25 cellular contexts compared by ENCODE assay signal in the genomic region with DNA sequence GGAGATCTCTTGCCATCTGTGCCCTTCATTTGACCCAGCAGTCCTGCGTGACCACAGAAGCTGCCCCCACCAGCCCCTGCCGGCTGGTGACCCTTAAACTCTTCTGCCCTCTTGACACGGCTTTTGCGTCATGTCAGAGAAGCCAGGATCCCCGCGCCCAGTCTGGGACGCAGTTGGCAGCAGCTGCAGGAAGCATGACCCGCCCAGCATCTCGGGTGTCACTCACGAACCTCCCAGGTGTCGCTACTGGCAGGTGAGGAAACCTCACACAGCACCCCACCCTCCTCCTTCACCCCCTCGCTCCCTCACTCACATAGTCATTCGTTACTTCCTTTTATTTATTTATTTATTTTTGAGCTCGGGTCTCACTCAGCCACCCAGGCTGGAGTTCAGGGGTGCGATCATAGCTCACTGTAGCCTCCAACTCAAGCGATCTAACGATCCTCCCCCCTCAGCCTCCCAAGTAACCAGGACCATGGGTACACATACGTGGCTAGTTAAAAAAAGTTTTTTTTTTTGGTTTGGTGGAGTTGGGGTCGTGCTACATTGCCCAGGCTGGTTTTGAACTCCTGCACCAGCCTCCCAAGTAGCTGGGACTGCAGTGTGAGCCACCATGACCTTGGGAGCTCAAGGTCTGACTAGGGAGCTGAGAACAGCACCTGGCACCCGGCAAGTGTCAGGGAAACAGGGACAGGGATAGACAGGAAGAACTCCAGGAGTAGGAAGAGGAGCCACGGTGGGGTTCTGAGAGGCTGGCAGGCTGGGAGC. TPM values are rescaled to one million over a fixed set of nuclear protein-coding genes. Genes with fewer than 3 reads are reported as not detected.
A peak's percentile ranks its signal among the peaks of the same experiment; 100 is the strongest.
DNase-seq lines count a peak whose midpoint lies in the region; ATAC-seq and TF ChIP-seq lines count a peak whose summit lies in the region.
"Had no signal": no experiment of that assay in that cellular context is flagged by ENCODE, and none has a peak within 500 bp of the region (broad histone marks: within the 10 kb centered on the region; RNA-seq: fewer than 3 reads in every experiment).

No MANE protein-coding gene starts in this region.

- ATAC-seq in left colon, result peak; percentile 78

- no peak overlapping the region for H3K4me3 Mint-ChIP-seq in Caco-2 (ENCODE audit: unreplicated experiment)
- H3K4me3 Mint-ChIP-seq: dendritic cell treated with granulocyte-macrophage colony-stimulating factor and Interleukin-4, amounts not matched to agents 40 ng/mL and 50 ng/mL, for 4 days; neural progenitor cell had no signal

- no peak for TF ChIP-seq CTCF in Caco-2 (IDR thresholded peaks at IDR 0.05; ENCODE audit: insufficient read depth in 1 of 2, low read depth in 1 of 2, low read length in 1 of 2, severe bottlenecking in 1 of 2, unreplicated experiment in 1 of 2)

- H3K27me3 ChIP-seq in Caco-2 (replicated peaks; ENCODE audit: control insufficient read depth, insufficient read depth, low read length), result no peaks in the 10 kb centered on the region
- no peaks in the 10 kb centered on the region for H3K27me3 ChIP-seq in trophoblast cell (ENCODE audit: insufficient read depth, low read length)
- H3K27me3 ChIP-seq: neural progenitor cell, right atrium auricular region had no signal

- no peak overlapping the region for H2BK120ac ChIP-seq in trophoblast cell (ENCODE audit: insufficient read depth, low read length, poor library complexity)

- WGBS in trophoblast cell (ENCODE audit: extremely low coverage, insufficient coverage, insufficient read length), result 100% methylated on average over 3 of the region's 21 CpGs

- H3K36me3 ChIP-seq in Caco-2 (ENCODE audit: control insufficient read depth, insufficient read depth, low read length) (no peaks in the 10 kb centered on the region), trophoblast cell (ENCODE audit: control insufficient read depth in 1 of 2, insufficient read depth in 2 of 2, low read length in 2 of 2) (no peaks in the 10 kb centered on the region)
- H3K36me3 ChIP-seq: esophagus muscularis mucosa, neural progenitor cell, right atrium auricular region, suprapubic skin had no signal

- no peak overlapping the region for H3K14ac ChIP-seq in trophoblast cell (ENCODE audit: low read length)

- CTCF ChIA-PET in Caco-2 (lab: Charles Lee), result interaction anchor here (0.7 kb wide), 1 partner anchor 60 kb away, joined by 4 read pairs; no protein-coding TSS in a partner anchor

- H3K27ac ChIP-seq in trophoblast cell (ENCODE audit: low read depth, low read length), result no peak overlapping the region
- H3K27ac ChIP-seq: 22Rv1, esophagus muscularis mucosa, neural progenitor cell, right atrium auricular region, SK-N-MC, suprapubic skin had no signal

- H3K36me3 Mint-ChIP-seq in Caco-2 (ENCODE audit: insufficient read depth, unreplicated experiment), result peaks cover 28% of the 10 kb centered on the region
- H3K36me3 Mint-ChIP-seq: CD14-positive monocyte, neural progenitor cell had no signal

- no peak overlapping the region for H3K4ac ChIP-seq in trophoblast cell (ENCODE audit: low read depth, low read length)

- POLR2A ChIA-PET in Caco-2 (lab: Charles Lee), result no interaction called here

- H2BK12ac ChIP-seq in trophoblast cell (ENCODE audit: low read length), result no peak overlapping the region

- H3K9me3 Mint-ChIP-seq in Caco-2 (ENCODE audit: unreplicated experiment), result no peaks in the 10 kb centered on the region
- H3K9me3 Mint-ChIP-seq: CD14-positive monocyte; dendritic cell treated with granulocyte-macrophage colony-stimulating factor and Interleukin-4, amounts not matched to agents 40 ng/mL and 50 ng/mL, for 4 days; neural progenitor cell had no signal

- no TSS peak for BruUV-seq in Caco-2 (replicated peaks; lab: Mats Ljungman, UMichigan)

- H3K4me2 ChIP-seq in trophoblast cell (ENCODE audit: low read length), result no peak overlapping the region
- H3K4me2 ChIP-seq: neural progenitor cell had no signal

- H3K27ac Mint-ChIP-seq in Caco-2 (ENCODE audit: unreplicated experiment), result peak overlapping the region; percentile 81
- H3K27ac Mint-ChIP-seq: CD14-positive monocyte; dendritic cell treated with granulocyte-macrophage colony-stimulating factor and Interleukin-4, amounts not matched to agents 40 ng/mL and 50 ng/mL, for 4 days; neural progenitor cell had no signal

- H4K91ac ChIP-seq in trophoblast cell (ENCODE audit: low read depth, low read length), result no peak overlapping the region

- intact Hi-C loops in Caco-2 (cut with micrococcal nuclease; ENCODE audit: unreplicated experiment), result no loop called here
- intact Hi-C loops in left colon (cut with DNase I, micrococcal nuclease), result no loop called here
- intact Hi-C loops in cardiac septum (cut with DNase I), result no loop called here

- H3K9me3 ChIP-seq in Caco-2 (no peaks in the 10 kb centered on the region), trophoblast cell (ENCODE audit: insufficient read depth, low read depth, low read length) (no peaks in the 10 kb centered on the region)
- H3K9me3 ChIP-seq: esophagus muscularis mucosa, right atrium auricular region, suprapubic skin had no signal

- H4K8ac ChIP-seq in trophoblast cell (ENCODE audit: low read depth, low read length), result no peak overlapping the region

- H2BK5ac ChIP-seq in trophoblast cell (ENCODE audit: low read depth, low read length, poor library complexity), result no peak overlapping the region

- no peak overlapping the region for H2AK5ac ChIP-seq in trophoblast cell (ENCODE audit: low read length)

- peak; percentile 42 for DNase-seq in DMS153 (lab: John Stamatoyannopoulos, UW)
- no peak for DNase-seq in DMS153 treated with DMSO at 0.1 percent for 48 hours (lab: John Stamatoyannopoulos, UW; ENCODE audit: unreplicated experiment)
- no peak for DNase-seq in Caco-2
- peak; percentile 82 for DNase-seq in NCI-H510A treated with DMSO at 0.1 percent for 48 hours (lab: John Stamatoyannopoulos, UW)
- DNase-seq in left colon, result peak; percentile 72 to 79
- DNase-seq in cardiac septum (ENCODE audit: low spot score), result no peak
- DNase-seq in trophoblast cell, result no peak
- no peak for DNase-seq in NCI-H1694 treated with DMSO at 0.1 percent for 48 hours (lab: John Stamatoyannopoulos, UW)
- DNase-seq: activated CD4-positive, CD25-positive, alpha-beta regulatory T cell treated with anti-CD3 and anti-CD28 coated beads, Interleukin-2, amount 50 U/mL, for 72 hours; activated gamma-delta T cell treated with Interleukin-2 at 50 U/mL for 16 hours; central memory CD4-positive, alpha-beta T cell; foreskin melanocyte; mammary epithelial cell; NCI-H1930; NCI-H526 treated with DMSO at 0.1 percent for 48 hours; stimulated activated CD4-positive, alpha-beta T cell treated with anti-CD3 and anti-CD28 coated beads, Interleukin-2, amount 100 ng/mL, for 48 hours had no signal

- no peak overlapping the region for H3K23ac ChIP-seq in trophoblast cell (ENCODE audit: low read length)

- no peaks in the 10 kb centered on the region for H3K4me1 Mint-ChIP-seq in Caco-2 (ENCODE audit: low read depth, unreplicated experiment)
- H3K4me1 Mint-ChIP-seq: CD14-positive monocyte had no signal

- no peak overlapping the region for H3K18ac ChIP-seq in trophoblast cell (ENCODE audit: low read length)

- H3K79me2 ChIP-seq in trophoblast cell (ENCODE audit: control insufficient read depth, insufficient read depth, low read length, poor library complexity), result no peaks in the 10 kb centered on the region

- H3K79me1 ChIP-seq in trophoblast cell (ENCODE audit: low read length), result peaks cover 2% of the 10 kb centered on the region

- no peaks in the 10 kb centered on the region for H3K4me1 ChIP-seq in Caco-2
- H3K4me1 ChIP-seq in trophoblast cell (ENCODE audit: control insufficient read depth in 1 of 2, insufficient read depth in 2 of 2, low read length in 2 of 2), result peaks cover 0 to 4% of the 10 kb centered on the region in 2 experiments
- H3K4me1 ChIP-seq: esophagus muscularis mucosa, right atrium auricular region, suprapubic skin had no signal

- no peak overlapping the region for H3K9ac ChIP-seq in trophoblast cell (ENCODE audit: low read length)
- H3K9ac ChIP-seq: neural progenitor cell had no signal

- H3K4me3 ChIP-seq in Caco-2 (ENCODE audit: low read depth, low read length), result no peak overlapping the region
- H3K4me3 ChIP-seq in trophoblast cell (ENCODE audit: low read depth, low read length), result no peak overlapping the region
- H3K4me3 ChIP-seq: esophagus muscularis mucosa, neural progenitor cell, right atrium auricular region, SK-N-MC, suprapubic skin had no signal

- no peaks in the 10 kb centered on the region for H3K27me3 Mint-ChIP-seq in Caco-2 (ENCODE audit: insufficient read depth, unreplicated experiment)

- no peak overlapping the region for H4K12ac ChIP-seq in trophoblast cell (ENCODE audit: low read depth, low read length)

- no peak overlapping the region for H2AFZ ChIP-seq in trophoblast cell (ENCODE audit: insufficient read depth, low read length, poor library complexity)
- H2AFZ ChIP-seq: neural progenitor cell had no signal

RNA-seq across cellular contexts. Expression of gene SPDEF, which starts 14.1 kb away (rescaled TPM):
- total RNA-seq in Caco-2 (2022) (0.67 and 0.77 TPM in 2 replicates), left colon (10 to 100 TPM; 59.4 to 73.5 TPM), cardiac septum (0.19 TPM)
- polyA plus RNA-seq in trophoblast cell (2013), result 0.18 and 0.30 TPM in 2 replicates
- total RNA-seq: esophagus muscularis mucosa; T-helper 1 cell treated with Interleukin-12 subunit alpha and Interleukin-12 subunit beta and Interleukin-4 antibody, amounts not matched to agents 30 ng/mL and 1 ng/mL, for 36 hours had no signal
- polyA plus RNA-seq: CD14-positive monocyte, mammary epithelial cell had no signal

Comparison
In these comparisons a context has a peak if more than half of its experiments do, and no peak if none do; other contexts are left out.
1. DNase-seq: peak in DMS153 (single experiment), NCI-H510A treated with DMSO at 0.1 percent for 48 hours (single experiment) and left colon (2 of 2); none in DMS153 treated with DMSO at 0.1 percent for 48 hours (single experiment), Caco-2 (0 of 2), cardiac septum (single experiment), trophoblast cell (0 of 2) and NCI-H1694 treated with DMSO at 0.1 percent for 48 hours (single experiment).
2. RNA of gene SPDEF, which starts 14.1 kb away (total RNA-seq): 59.4 to 73.5 TPM in left colon; 0.67 to 0.77 TPM in Caco-2 and 0.19 TPM in cardiac septum (single experiment); every median in the first group is over 10 times any median in the second.